ENCODE assay signal across 19 cellular contexts in the genomic region with DNA sequence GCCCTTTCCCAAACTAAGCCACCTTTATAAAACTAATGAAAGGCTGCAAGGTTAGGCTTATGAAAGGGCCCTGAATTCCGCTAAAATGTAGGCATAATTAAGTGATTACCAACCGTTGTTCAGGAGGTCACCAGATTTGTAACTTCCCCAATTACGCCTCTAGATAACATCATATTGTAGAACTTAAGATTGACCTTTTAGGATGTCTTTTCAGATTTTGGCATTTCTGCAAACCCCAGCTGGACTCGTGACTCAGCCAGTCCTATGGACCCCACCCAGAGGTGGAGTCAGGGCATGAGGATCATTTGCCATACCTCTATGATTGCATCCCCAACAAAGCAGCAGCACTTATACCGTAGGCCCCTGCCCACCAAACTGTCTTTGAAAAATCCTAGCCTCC.
"Had no signal": no experiment of that assay in that cellular context is flagged by ENCODE, and none has a peak within 500 bp of the region (broad histone marks: within the 10 kb centered on the region; RNA-seq: fewer than 3 reads in every experiment).

No MANE protein-coding gene starts in this region.

- H3K27me3 ChIP-seq: left lung, ovary, stomach, testis, upper lobe of left lung had no signal

- H3K36me3 Mint-ChIP-seq: activated naive CD8-positive, alpha-beta T cell; brain had no signal

- H3K36me3 ChIP-seq: left lung, ovary, stomach, upper lobe of left lung, WERI-Rb-1 had no signal

- H3K4me3 ChIP-seq: left lung, ovary, stomach, testis, upper lobe of left lung had no signal

- FAIRE-seq: kidney had no signal

- H3K27me3 Mint-ChIP-seq: activated CD8-positive, alpha-beta T cell treated with anti-CD3 and anti-CD28 coated beads for 36 hours; activated naive CD8-positive, alpha-beta T cell; effector memory CD8-positive, alpha-beta T cell had no signal

- H3K4me3 Mint-ChIP-seq: activated CD8-positive, alpha-beta T cell treated with anti-CD3 and anti-CD28 coated beads for 36 hours; activated naive CD8-positive, alpha-beta T cell; brain; effector memory CD8-positive, alpha-beta T cell; neural crest cell had no signal

- H3K9me3 Mint-ChIP-seq: activated CD8-positive, alpha-beta T cell treated with anti-CD3 and anti-CD28 coated beads for 36 hours; brain; effector memory CD8-positive, alpha-beta T cell; neural crest cell had no signal

- H3K9me3 ChIP-seq: left lung, ovary, stomach, testis, upper lobe of left lung had no signal

- H3K27ac ChIP-seq: left lung, ovary, stomach, testis, upper lobe of left lung, WERI-Rb-1 had no signal

- DNase-seq: activated CD8-positive, alpha-beta T cell treated with anti-CD3 and anti-CD28 coated beads for 36 hours; activated effector memory CD4-positive, alpha-beta T cell treated with anti-CD3 and anti-CD28 coated beads, Interleukin-2, amount 50 U/mL, for 16 hours; activated T-cell treated with anti-CD3 and anti-CD28 coated beads, Interleukin-2, amount 50 U/mL, for 48 hours; amniotic stem cell; cerebellar nuclear complex; effector memory CD8-positive, alpha-beta T cell; hypothalamus; kidney; left lung; mammary epithelial cell; ovary; stimulated activated CD4-positive, alpha-beta T cell treated with anti-CD3 and anti-CD28 coated beads, Interleukin-1b, Interleukin-23, amount 100 ng/mL, for 48 hours; stomach; testis; upper lobe of left lung; WERI-Rb-1 had no signal

- H3K27ac Mint-ChIP-seq: activated CD8-positive, alpha-beta T cell treated with anti-CD3 and anti-CD28 coated beads for 36 hours; activated naive CD8-positive, alpha-beta T cell; brain; effector memory CD8-positive, alpha-beta T cell had no signal
